Comparison of ENCODE assay signal across 1 cellular context in genomic region chr13:30406779-30407416, GRCh38.
TF ChIP-seq lines count a peak whose summit lies in the region.

No MANE protein-coding gene starts in this region.

TF ChIP-seq in GM23338, 12 proteins besides CTCF, POLR2A, EP300 and RAD21 (continued from another document):
- TF ChIP-seq, protein P1, sequence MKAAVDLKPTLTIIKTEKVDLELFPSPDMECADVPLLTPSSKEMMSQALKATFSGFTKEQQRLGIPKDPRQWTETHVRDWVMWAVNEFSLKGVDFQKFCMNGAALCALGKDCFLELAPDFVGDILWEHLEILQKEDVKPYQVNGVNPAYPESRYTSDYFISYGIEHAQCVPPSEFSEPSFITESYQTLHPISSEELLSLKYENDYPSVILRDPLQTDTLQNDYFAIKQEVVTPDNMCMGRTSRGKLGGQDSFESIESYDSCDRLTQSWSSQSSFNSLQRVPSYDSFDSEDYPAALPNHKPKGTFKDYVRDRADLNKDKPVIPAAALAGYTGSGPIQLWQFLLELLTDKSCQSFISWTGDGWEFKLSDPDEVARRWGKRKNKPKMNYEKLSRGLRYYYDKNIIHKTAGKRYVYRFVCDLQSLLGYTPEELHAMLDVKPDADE (IDR thresholded peaks at IDR 0.05): no peak
- TF ChIP-seq NANOG (IDR thresholded peaks at IDR 0.05; ENCODE audit: borderline replicate concordance) (no peak), CREB1 (CRISPR knock-in tag; IDR thresholded peaks at IDR 0.05; ENCODE audit: low read depth) (no peak), REST (IDR thresholded peaks at IDR 0.05; ENCODE audit: unreplicated experiment) (no peak)
